ENCODE assay signal across 9 cellular contexts in genomic region chr9:136762915-136763648, GRCh38. TPM values are rescaled to one million over a fixed set of nuclear protein-coding genes. Genes with fewer than 3 reads are reported as not detected.
DNase-seq lines count a peak whose midpoint lies in the region; ATAC-seq and TF ChIP-seq lines count a peak whose summit lies in the region.
"Had no signal": no experiment of that assay in that cellular context is flagged by ENCODE, and none has a peak within 500 bp of the region (broad histone marks: within the 10 kb centered on the region; RNA-seq: fewer than 3 reads in every experiment).

No MANE protein-coding gene starts in this region.

- H4K8ac ChIP-seq in neuronal stem cell (ENCODE audit: low read depth, low read length) = no peak overlapping the region

- H3K4me1 ChIP-seq in NT2/D1 (ENCODE audit: insufficient read depth, insufficient read length) (peaks cover 46% of the 10 kb centered on the region), body of pancreas (no peaks in the 10 kb centered on the region), neuronal stem cell (ENCODE audit: control insufficient read depth in 2 of 2, insufficient read depth in 1 of 2, low read depth in 1 of 2, low read length in 2 of 2) (peaks cover 11% of the 10 kb centered on the region in 2 donors)
- H3K4me1 ChIP-seq: parathyroid adenoma had no signal

- peak overlapping the region; percentile 45 for H2AFZ ChIP-seq in neuronal stem cell (ENCODE audit: low read length)
- H2AFZ ChIP-seq: parathyroid adenoma had no signal

- no peaks in the 10 kb centered on the region for H3K79me1 ChIP-seq in neuronal stem cell (ENCODE audit: low read depth, low read length)

- WGBS in body of pancreas, 2 donors = 28 to 34% methylated on average over 17 to 33 of the region's 37 CpGs
- no CpG with 5 or more reads among the region's 37 CpGs for WGBS in neuronal stem cell (ENCODE audit: extremely low coverage in 2 of 2, insufficient read length in 2 of 2, insufficient replicate concordance in 1 of 2), 2 donors

- no peak for TF ChIP-seq POLR2A in body of pancreas (IDR thresholded peaks at IDR 0.05)

- peak overlapping the region; percentile 89 for H3K4ac ChIP-seq in neuronal stem cell (ENCODE audit: low read length)

- no peak overlapping the region for H3K27ac ChIP-seq in body of pancreas
- peak overlapping the region; percentile 46 for H3K27ac ChIP-seq in neuronal stem cell (replicated peaks; ENCODE audit: low read length)
- H3K27ac ChIP-seq: parathyroid adenoma had no signal

- ATAC-seq in body of pancreas (no peak), HG03097 (IDR thresholded peaks at IDR 0.05; ENCODE audit: low FRiP score, unreplicated experiment) (no peak), GM18867 (IDR thresholded peaks at IDR 0.05; ENCODE audit: unreplicated experiment) (no peak)

- peak overlapping the region; percentile 99 for H2AK5ac ChIP-seq in neuronal stem cell (ENCODE audit: low read depth, low read length)

- no peak overlapping the region for H3K14ac ChIP-seq in neuronal stem cell (ENCODE audit: low read length)

- H3K18ac ChIP-seq in neuronal stem cell (ENCODE audit: low read length) = peak overlapping the region; percentile 97

- H2BK5ac ChIP-seq in neuronal stem cell (ENCODE audit: low read length) = peak overlapping the region; percentile 93

- intact Hi-C loops in body of pancreas (cut with DNase I) = no loop called here

- H3K9ac ChIP-seq in NT2/D1 (ENCODE audit: insufficient read length, low read depth) (peak overlapping the region; percentile 23), neuronal stem cell (ENCODE audit: low read depth, low read length, poor library complexity) (peak overlapping the region; percentile 77)
- H3K9ac ChIP-seq: parathyroid adenoma had no signal

- H4K91ac ChIP-seq in neuronal stem cell (ENCODE audit: low read depth, low read length, poor library complexity) = no peak overlapping the region

- peak overlapping the region; percentile 97 for H3K23ac ChIP-seq in neuronal stem cell (ENCODE audit: low read depth, low read length, poor library complexity)

- no peak overlapping the region for H2BK120ac ChIP-seq in neuronal stem cell (ENCODE audit: low read depth, low read length)

- peak; percentile 53 for DNase-seq in ELR (ENCODE audit: low read depth)
- DNase-seq in NT2/D1 (ENCODE audit: low read depth, low spot score) = peak; percentile 95
- peak in 3 of 4 donors; percentile 19 to 52 (median 19) for DNase-seq in body of pancreas
- DNase-seq in neuronal stem cell (ENCODE audit: low spot score) = peak; percentile 87
- DNase-seq in C1 segment of cervical spinal cord (lab: John Stamatoyannopoulos, UW) = no peak
- DNase-seq in AG08395 (ENCODE audit: low spot score) = no peak

- peak overlapping the region; percentile 18 for H3K4me2 ChIP-seq in neuronal stem cell (ENCODE audit: insufficient read depth, low read length, poor library complexity, severe bottlenecking)

- TF ChIP-seq CTCF in body of pancreas (IDR thresholded peaks at IDR 0.05) = no peak

- H3K36me3 ChIP-seq in NT2/D1 (ENCODE audit: insufficient read depth, insufficient read length, low read length) (no peaks in the 10 kb centered on the region), body of pancreas (replicated peaks in 1 of 2; ENCODE audit: insufficient read depth in 1 of 2, low read depth in 2 of 2) (no peaks in the 10 kb centered on the region), neuronal stem cell (replicated peaks in 1 of 2; ENCODE audit: control insufficient read depth in 2 of 2, insufficient read depth in 2 of 2, low read length in 2 of 2) (no peaks in the 10 kb centered on the region)

- H3K9me3 ChIP-seq in NT2/D1 (ENCODE audit: insufficient read depth, low read length) = no peaks in the 10 kb centered on the region
- no peaks in the 10 kb centered on the region for H3K9me3 ChIP-seq in body of pancreas
- H3K9me3 ChIP-seq in neuronal stem cell (replicated peaks in 1 of 2; ENCODE audit: control insufficient read depth in 2 of 2, insufficient read depth in 1 of 2, low read depth in 1 of 2, low read length in 2 of 2) = no peaks in the 10 kb centered on the region

- H3K4me3 ChIP-seq in NT2/D1 (ENCODE audit: insufficient read length, low read depth) (peak overlapping the region; percentile 15), body of pancreas (no peak overlapping the region), neuronal stem cell (ENCODE audit: low read length in 2 of 2) (no peak overlapping the region)

- H2BK12ac ChIP-seq in neuronal stem cell (ENCODE audit: low read length) = peak overlapping the region; percentile 97

- H3K27me3 ChIP-seq in NT2/D1 (ENCODE audit: insufficient read depth, insufficient read length) (peaks cover 8% of the 10 kb centered on the region), body of pancreas (no peaks in the 10 kb centered on the region), neuronal stem cell (ENCODE audit: control insufficient read depth in 3 of 3, insufficient read depth in 3 of 3, low read depth in 1 of 3, low read length in 3 of 3) (peaks cover 0 to 7% (median 2%) of the 10 kb centered on the region in 3 experiments)

- H2BK15ac ChIP-seq in neuronal stem cell (ENCODE audit: low read length) = peak overlapping the region; percentile 99

RNA-seq across cellular contexts. Expression of gene LCN15, which starts 1.2 kb away (rescaled TPM):
- not detected for total RNA-seq in body of pancreas
- polyA plus RNA-seq in neuronal stem cell (2013, experiment 1 of 2) = 0.03 TPM
- 0.08 TPM for polyA plus RNA-seq in neuronal stem cell (2013, experiment 2 of 2)

RNA-seq across cellular contexts. Expression of gene LCN8, which starts 5.0 kb away (rescaled TPM):
- not detected for total RNA-seq in body of pancreas
- not detected for polyA plus RNA-seq in neuronal stem cell (2013, experiment 1 of 2)
- not detected for polyA plus RNA-seq in neuronal stem cell (2013, experiment 2 of 2)

RNA-seq across cellular contexts. Expression of gene LCN6, which starts 14.8 kb away (rescaled TPM):
- not detected for total RNA-seq in body of pancreas
- not detected for polyA plus RNA-seq in neuronal stem cell (2013, experiment 1 of 2)
- not detected for polyA plus RNA-seq in neuronal stem cell (2013, experiment 2 of 2)

RNA-seq across cellular contexts. Expression of gene LCN10, which starts 20.3 kb away (rescaled TPM):
- 1 to 10 TPM in 1 of 2 donors, under 1 TPM in 1; 0.78 to 4.6 TPM for total RNA-seq in body of pancreas
- polyA plus RNA-seq in neuronal stem cell (2013, experiment 1 of 2) = 0.10 TPM
- 0.12 TPM for polyA plus RNA-seq in neuronal stem cell (2013, experiment 2 of 2)

RNA-seq across cellular contexts. Expression of gene TMEM141, which starts 28.1 kb away (rescaled TPM):
- 10 to 100 TPM; 45.1 to 52.1 TPM for total RNA-seq in body of pancreas
- 30.7 TPM for polyA plus RNA-seq in neuronal stem cell (2013, experiment 1 of 2)
- 29.9 TPM for polyA plus RNA-seq in neuronal stem cell (2013, experiment 2 of 2)

Comparison
In these comparisons a context has a peak if more than half of its experiments do, and no peak if none do; other contexts are left out.
1. DNase-seq: peak in ELR (single experiment), NT2/D1 (single experiment), body of pancreas (3 of 4) and neuronal stem cell (single experiment); none in C1 segment of cervical spinal cord (0 of 14) and AG08395 (single experiment).